In the genomic region with DNA sequence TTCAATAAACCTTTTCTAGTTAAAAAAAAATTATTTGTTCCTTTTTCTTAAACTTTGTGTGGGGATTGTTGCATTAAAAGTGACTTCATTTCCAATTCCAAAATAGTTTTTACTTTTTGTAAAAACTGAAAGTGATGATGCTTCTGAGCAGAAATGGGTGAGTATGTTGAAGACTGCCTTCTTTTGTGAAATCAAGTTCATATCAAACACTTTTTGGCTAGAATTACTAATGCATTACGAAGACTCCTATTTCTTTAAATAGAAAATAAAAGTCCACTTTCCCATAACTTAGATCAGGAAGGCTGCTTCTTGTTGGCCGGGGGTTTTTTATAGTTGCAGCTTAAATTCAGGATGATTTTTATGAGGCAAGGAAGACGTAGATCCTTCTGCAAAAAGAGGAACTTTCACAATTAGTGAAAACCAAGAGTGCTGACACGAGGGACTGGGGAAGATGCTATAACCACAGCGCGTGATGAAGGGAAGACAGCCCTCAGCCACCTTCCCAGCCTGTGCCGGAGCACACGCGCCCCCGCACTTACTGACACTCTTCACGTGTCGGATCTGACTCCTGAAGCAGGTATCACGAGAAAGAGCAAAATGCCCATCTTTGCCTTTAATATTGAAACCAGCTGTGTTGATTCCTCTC, we compare ENCODE assay signal across 8 cellular contexts.
A peak's percentile ranks its signal among the peaks of the same experiment; 100 is the strongest.
DNase-seq lines count a peak whose midpoint lies in the region; ATAC-seq and TF ChIP-seq lines count a peak whose summit lies in the region.

No MANE protein-coding gene starts in this region.

- no peak for TF ChIP-seq POLR2A in sigmoid colon (IDR thresholded peaks at IDR 0.05)

- WGBS in sigmoid colon, 2 donors, result 41 to 70% methylated on average over 13 of the region's 13 CpGs

- peaks cover 17% of the 10 kb centered on the region for H3K4me1 Mint-ChIP-seq in activated T-helper 17 cell treated with anti-CD3 and anti-CD28 coated beads, Interleukin-2, amount 50 U/mL, for 72 hours

- no peaks in the 10 kb centered on the region for H3K4me1 ChIP-seq in sigmoid colon

- peak overlapping the region; percentile 67 for H3K4me3 Mint-ChIP-seq in activated T-helper 17 cell treated with anti-CD3 and anti-CD28 coated beads, Interleukin-2, amount 50 U/mL, for 72 hours

- no peaks in the 10 kb centered on the region for H3K36me3 Mint-ChIP-seq in activated T-helper 17 cell treated with anti-CD3 and anti-CD28 coated beads, Interleukin-2, amount 50 U/mL, for 72 hours (ENCODE audit: low read depth)

- H3K9me3 Mint-ChIP-seq in activated T-helper 17 cell treated with anti-CD3 and anti-CD28 coated beads, Interleukin-2, amount 50 U/mL, for 72 hours, result peaks cover 7% of the 10 kb centered on the region

- peak; percentile 73 for DNase-seq in sigmoid colon
- DNase-seq in T-helper 9 cell, result no peak
- no peak for DNase-seq in DMS 273 treated with DMSO at 0.1 percent for 48 hours (lab: John Stamatoyannopoulos, UW)
- DNase-seq in cerebellar cortex (ENCODE audit: low spot score), result no peak
- no peak for DNase-seq in NCI-H146 treated with DMSO at 0.1 percent for 48 hours (lab: John Stamatoyannopoulos, UW; ENCODE audit: unreplicated experiment)

- peaks cover 21% of the 10 kb centered on the region for H3K27me3 Mint-ChIP-seq in activated T-helper 17 cell treated with anti-CD3 and anti-CD28 coated beads, Interleukin-2, amount 50 U/mL, for 72 hours

- H3K27ac ChIP-seq in sigmoid colon, result no peak overlapping the region

- peak in 2 of 4 donors; percentile 39 to 50 for TF ChIP-seq EP300 in sigmoid colon (IDR thresholded peaks at IDR 0.05)

- H3K27ac Mint-ChIP-seq in activated T-helper 17 cell treated with anti-CD3 and anti-CD28 coated beads, Interleukin-2, amount 50 U/mL, for 72 hours, result peak overlapping the region; percentile 34

- intact Hi-C loops in sigmoid colon (cut with DNase I), result no loop called here

- H3K9me3 ChIP-seq in sigmoid colon, result no peaks in the 10 kb centered on the region

- TF ChIP-seq CTCF in sigmoid colon (IDR thresholded peaks at IDR 0.05), result no peak

- ATAC-seq in GM18508 (IDR thresholded peaks at IDR 0.05; ENCODE audit: insufficient read depth, unreplicated experiment) (peak; percentile 58), HG03520 (IDR thresholded peaks at IDR 0.05; ENCODE audit: unreplicated experiment) (peak; percentile 52)
- peak; percentile 92 for ATAC-seq in activated T-helper 17 cell treated with anti-CD3 and anti-CD28 coated beads, Interleukin-2, amount 50 U/mL, for 72 hours (replicated peaks)

- H3K36me3 ChIP-seq in sigmoid colon, result no peaks in the 10 kb centered on the region

- H3K27me3 ChIP-seq in sigmoid colon, result no peaks in the 10 kb centered on the region

- H3K4me3 ChIP-seq in sigmoid colon, result no peak overlapping the region
